Comparison of ENCODE assay signal across 18 cellular contexts in genomic region chr1:38053416-38054091, GRCh38. TPM values are rescaled to one million over a fixed set of nuclear protein-coding genes. Genes with fewer than 3 reads are reported as not detected.
DNase-seq lines count a peak whose midpoint lies in the region; ATAC-seq and TF ChIP-seq lines count a peak whose summit lies in the region.
"Had no signal": no experiment of that assay in that cellular context is flagged by ENCODE, and none has a peak within 500 bp of the region (broad histone marks: within the 10 kb centered on the region; RNA-seq: fewer than 3 reads in every experiment).

No MANE protein-coding gene starts in this region.

- no peak for TF ChIP-seq CTCF in A673 (conservative IDR thresholded peaks at IDR 0.05; ENCODE audit: low read depth, low read length)

- ATAC-seq in central memory CD8-positive, alpha-beta T cell (replicated peaks; ENCODE audit: extremely low read depth, poor library complexity, severe bottlenecking), result no peak
- ATAC-seq in GM19452 (IDR thresholded peaks at IDR 0.05; ENCODE audit: unreplicated experiment), result no peak
- ATAC-seq: lower lobe of right lung, right cardiac atrium had no signal

- no peak overlapping the region for H3K4me3 Mint-ChIP-seq in central memory CD8-positive, alpha-beta T cell
- H3K4me3 Mint-ChIP-seq: HFFc6, T-helper 17 cell had no signal

- H3K27me3 ChIP-seq in A673 (replicated peaks; ENCODE audit: insufficient read depth, low read depth, low read length, poor library complexity), result no peaks in the 10 kb centered on the region

- H3K4me3 ChIP-seq in A673 (ENCODE audit: low read depth, low read length, poor library complexity, severe bottlenecking), result peak overlapping the region; percentile 27
- H3K4me3 ChIP-seq: lower lobe of right lung had no signal

- peak overlapping the region; percentile 59 for H3K27ac ChIP-seq in A673 (ENCODE audit: low read depth, low read length, poor library complexity, severe bottlenecking)
- H3K27ac ChIP-seq: HL-60, lower lobe of right lung had no signal

- H3K27ac Mint-ChIP-seq in central memory CD8-positive, alpha-beta T cell (ENCODE audit: low read depth), result peak overlapping the region; percentile 78
- H3K27ac Mint-ChIP-seq: HFFc6, T-helper 17 cell had no signal

- CTCF ChIA-PET in A673 (lab: Charles Lee), result interaction anchor here (1.0 kb wide), 1 partner anchor 18 kb away, joined by 5 read pairs; no protein-coding TSS in a partner anchor

- intact Hi-C loops in A673 (cut with micrococcal nuclease; ENCODE audit: unreplicated experiment) (no loop called here), posterior vena cava (cut with DNase I) (no loop called here)

- no peaks in the 10 kb centered on the region for H3K9me3 Mint-ChIP-seq in central memory CD8-positive, alpha-beta T cell
- H3K9me3 Mint-ChIP-seq: activated naive CD4-positive, alpha-beta T cell treated with anti-CD3 and anti-CD28 coated beads, Interleukin-2, amount 50 U/mL, for 72 hours; HFFc6; IgD-negative memory B cell had no signal

- peaks cover 10% of the 10 kb centered on the region for H3K27me3 Mint-ChIP-seq in central memory CD8-positive, alpha-beta T cell
- H3K27me3 Mint-ChIP-seq: IgD-negative memory B cell had no signal

- POLR2A ChIA-PET in A673 (lab: Charles Lee; ENCODE audit: low non-redundant PET), result no interaction called here

- no peaks in the 10 kb centered on the region for H3K9me3 ChIP-seq in A673 (ENCODE audit: low read depth, low read length, poor library complexity, severe bottlenecking)
- H3K9me3 ChIP-seq: Caco-2, lower lobe of right lung had no signal

- H3K36me3 ChIP-seq in A673 (ENCODE audit: insufficient read depth, low read length, poor library complexity, severe bottlenecking), result no peaks in the 10 kb centered on the region
- H3K36me3 ChIP-seq: lower lobe of right lung had no signal

- peaks cover 6% of the 10 kb centered on the region for H3K36me3 Mint-ChIP-seq in central memory CD8-positive, alpha-beta T cell (ENCODE audit: insufficient read depth)
- H3K36me3 Mint-ChIP-seq: activated naive CD4-positive, alpha-beta T cell treated with anti-CD3 and anti-CD28 coated beads, Interleukin-2, amount 50 U/mL, for 72 hours; IgD-negative memory B cell had no signal

- DNase-seq in A673 (ENCODE audit: low spot score) (no peak), DMS153 treated with DMSO at 0.1 percent for 48 hours (lab: John Stamatoyannopoulos, UW; ENCODE audit: unreplicated experiment) (peak; percentile 61), NCI-H510A (lab: John Stamatoyannopoulos, UW) (peak; percentile 79), HuH-7.5 (ENCODE audit: low spot score) (no peak), posterior vena cava (ENCODE audit: low spot score) (no peak), GOT3 (lab: John Stamatoyannopoulos, UW) (no peak)
- no peak for DNase-seq in central memory CD8-positive, alpha-beta T cell (ENCODE audit: low spot score in 2 of 2)
- DNase-seq: Caco-2, HFFc6, lower lobe of right lung, NCI-H187 treated with DMSO at 0.1 percent for 48 hours, occipital lobe, right cardiac atrium, T-helper 17 cell had no signal

- H3K4me1 ChIP-seq in A673 (ENCODE audit: insufficient read depth, low read length, poor library complexity, severe bottlenecking), result peaks cover 62% of the 10 kb centered on the region
- H3K4me1 ChIP-seq: Caco-2, lower lobe of right lung had no signal

- BruUV-seq in A673 (replicated peaks; lab: Mats Ljungman, UMichigan), result no TSS peak

- H3K4me1 Mint-ChIP-seq in central memory CD8-positive, alpha-beta T cell, result peaks cover 21% of the 10 kb centered on the region

RNA-seq across cellular contexts. Expression of gene POU3F1, which starts 7.0 kb away (rescaled TPM):
- total RNA-seq in A673 (2021) (83.3 and 92.9 TPM in 2 replicates), posterior vena cava (under 1 TPM; 0.28 to 0.29 TPM)
- total RNA-seq: activated naive CD4-positive, alpha-beta T cell treated with anti-CD3 and anti-CD28 coated beads, Interleukin-2, amount 50 U/mL, for 72 hours; Caco-2; lower lobe of right lung had no signal

RNA-seq across cellular contexts. Expression of gene UTP11, which starts 41.0 kb away (rescaled TPM):
- total RNA-seq in A673 (2021) (109 and 113 TPM in 2 replicates), posterior vena cava (10 to 100 TPM; 45.6 to 61.4 TPM)

RNA-seq across cellular contexts. Expression of gene FHL3, which starts 48.2 kb away (rescaled TPM):
- 89.5 and 106 TPM in 2 replicates for total RNA-seq in A673 (2021)
- 10 to 100 TPM; 55.6 to 80.7 TPM for total RNA-seq in posterior vena cava

Comparison
In these comparisons a context has a peak if more than half of its experiments do, and no peak if none do; other contexts are left out.
1. DNase-seq: peak in DMS153 treated with DMSO at 0.1 percent for 48 hours (single experiment) and NCI-H510A (single experiment); none in A673 (single experiment), central memory CD8-positive, alpha-beta T cell (0 of 2), HuH-7.5 (single experiment), posterior vena cava (single experiment) and GOT3 (single experiment).
2. RNA of gene POU3F1, which starts 7.0 kb away (total RNA-seq): 83.3 to 92.9 TPM in A673; 0.28 to 0.29 TPM in posterior vena cava; every median in the first group is over 10 times any median in the second.